ENCODE assay signal across 1 cellular context in the genomic region with DNA sequence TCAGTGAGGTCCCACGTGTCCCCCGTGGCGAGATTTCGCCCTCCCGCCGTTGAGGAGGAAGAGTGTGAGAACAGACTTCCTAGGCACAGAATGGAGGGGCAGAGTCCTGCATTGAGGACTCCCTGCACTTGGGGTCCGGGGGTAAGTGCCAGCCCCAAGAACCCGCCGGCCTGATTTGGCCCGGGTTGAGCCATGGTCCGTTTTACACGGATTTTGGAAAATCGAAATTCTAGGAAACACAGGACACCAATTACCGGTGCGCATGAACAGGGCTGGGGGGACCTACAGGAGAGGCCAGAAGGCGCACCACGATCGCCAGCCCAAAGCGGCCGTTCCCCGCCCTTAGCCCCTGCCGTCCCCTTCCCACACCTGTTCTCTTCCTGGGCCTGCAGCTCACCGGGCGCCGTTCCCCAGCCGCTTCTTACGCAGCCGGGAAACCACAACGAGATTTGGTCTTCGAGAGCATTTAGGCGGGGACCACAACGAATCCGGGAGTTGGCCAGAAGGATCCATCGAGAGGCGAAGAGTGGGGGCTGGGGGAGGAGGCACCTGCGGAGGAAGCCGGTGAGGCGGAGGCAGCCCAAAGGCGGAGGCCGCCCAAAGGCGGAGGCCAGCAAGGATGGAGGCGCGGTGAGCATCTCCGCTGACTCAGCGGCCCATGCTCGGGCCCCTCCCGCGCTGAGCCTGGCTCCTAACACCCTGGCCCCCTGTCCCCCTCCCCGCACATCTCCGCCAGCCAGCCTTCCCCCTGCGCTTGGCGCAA.
TF ChIP-seq lines count a peak whose summit lies in the region.

No MANE protein-coding gene starts in this region.

TF ChIP-seq in HEK293, 187 proteins besides CTCF, POLR2A, EP300 and RAD21:
- TF ChIP-seq ZNF530 (tag by site-specific recombination; IDR thresholded peaks at IDR 0.05; ENCODE audit: low read depth) (no peak), ZNF658 (tag by site-specific recombination; IDR thresholded peaks at IDR 0.05) (no peak), ZNF629 (tag by site-specific recombination; IDR thresholded peaks at IDR 0.05) (no peak), ZNF510 (tag by site-specific recombination; IDR thresholded peaks at IDR 0.05; ENCODE audit: insufficient replicate concordance) (no peak), KLF10 (tag by site-specific recombination; IDR thresholded peaks at IDR 0.05) (no peak), ZNF558 (tag by site-specific recombination; IDR thresholded peaks at IDR 0.05) (no peak), ZNF184 (tag by site-specific recombination; IDR thresholded peaks at IDR 0.05) (no peak), ZNF76 (tag by site-specific recombination; IDR thresholded peaks at IDR 0.05; ENCODE audit: borderline replicate concordance, low read depth) (no peak), ZNF324 (tag by site-specific recombination; IDR thresholded peaks at IDR 0.05) (no peak), HOXC10 (CRISPR knock-in tag; IDR thresholded peaks at IDR 0.05) (no peak), MYNN (tag by site-specific recombination; IDR thresholded peaks at IDR 0.05; ENCODE audit: borderline replicate concordance) (no peak), SP3 (tag by site-specific recombination; IDR thresholded peaks at IDR 0.05) (no peak), ZNF37A (tag by site-specific recombination; IDR thresholded peaks at IDR 0.05) (no peak)
- TF ChIP-seq, protein P1, sequence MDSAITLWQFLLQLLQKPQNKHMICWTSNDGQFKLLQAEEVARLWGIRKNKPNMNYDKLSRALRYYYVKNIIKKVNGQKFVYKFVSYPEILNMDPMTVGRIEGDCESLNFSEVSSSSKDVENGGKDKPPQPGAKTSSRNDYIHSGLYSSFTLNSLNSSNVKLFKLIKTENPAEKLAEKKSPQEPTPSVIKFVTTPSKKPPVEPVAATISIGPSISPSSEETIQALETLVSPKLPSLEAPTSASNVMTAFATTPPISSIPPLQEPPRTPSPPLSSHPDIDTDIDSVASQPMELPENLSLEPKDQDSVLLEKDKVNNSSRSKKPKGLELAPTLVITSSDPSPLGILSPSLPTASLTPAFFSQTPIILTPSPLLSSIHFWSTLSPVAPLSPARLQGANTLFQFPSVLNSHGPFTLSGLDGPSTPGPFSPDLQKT (IDR thresholded peaks at IDR 0.05; ENCODE audit: borderline replicate concordance, low read depth, low read length), result no peak
- TF ChIP-seq, protein P2, sequence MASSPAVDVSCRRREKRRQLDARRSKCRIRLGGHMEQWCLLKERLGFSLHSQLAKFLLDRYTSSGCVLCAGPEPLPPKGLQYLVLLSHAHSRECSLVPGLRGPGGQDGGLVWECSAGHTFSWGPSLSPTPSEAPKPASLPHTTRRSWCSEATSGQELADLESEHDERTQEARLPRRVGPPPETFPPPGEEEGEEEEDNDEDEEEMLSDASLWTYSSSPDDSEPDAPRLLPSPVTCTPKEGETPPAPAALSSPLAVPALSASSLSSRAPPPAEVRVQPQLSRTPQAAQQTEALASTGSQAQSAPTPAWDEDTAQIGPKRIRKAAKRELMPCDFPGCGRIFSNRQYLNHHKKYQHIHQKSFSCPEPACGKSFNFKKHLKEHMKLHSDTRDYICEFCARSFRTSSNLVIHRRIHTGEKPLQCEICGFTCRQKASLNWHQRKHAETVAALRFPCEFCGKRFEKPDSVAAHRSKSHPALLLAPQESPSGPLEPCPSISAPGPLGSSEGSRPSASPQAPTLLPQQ (tag by site-specific recombination; IDR thresholded peaks at IDR 0.05), result no peak
